In the genomic region with DNA sequence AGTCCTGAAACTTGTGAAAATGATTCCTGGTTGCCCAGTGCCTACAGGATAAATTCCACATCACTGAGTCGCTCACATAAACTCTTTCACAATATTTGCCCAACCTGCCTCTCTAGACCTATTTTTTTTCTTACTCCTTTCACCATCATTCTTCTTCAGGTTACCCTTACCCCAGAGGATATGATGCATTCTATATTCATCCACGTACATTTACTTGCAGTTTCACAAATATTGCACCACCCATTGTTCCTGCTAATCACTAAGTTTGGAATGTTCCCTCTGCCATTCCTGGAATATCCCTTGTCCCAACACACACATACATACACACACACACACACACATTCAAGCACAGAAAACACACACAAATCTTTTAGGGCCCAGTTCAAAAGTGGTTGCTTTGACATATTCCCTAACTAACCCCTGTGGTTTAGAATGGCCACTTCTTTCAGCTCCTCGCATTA, we compare ENCODE assay signal across 11 cellular contexts.
DNase-seq lines count a peak whose midpoint lies in the region; ATAC-seq and TF ChIP-seq lines count a peak whose summit lies in the region.
"Had no signal": no experiment of that assay in that cellular context is flagged by ENCODE, and none has a peak within 500 bp of the region (broad histone marks: within the 10 kb centered on the region; RNA-seq: fewer than 3 reads in every experiment).

No MANE protein-coding gene starts in this region.

- TF ChIP-seq EP300 in esophagus muscularis mucosa (IDR thresholded peaks at IDR 0.05), result peak; percentile 54

- no peaks in the 10 kb centered on the region for H3K27me3 ChIP-seq in PC-9 (ENCODE audit: insufficient read depth, low read depth)
- H3K27me3 ChIP-seq in esophagus muscularis mucosa, result no peaks in the 10 kb centered on the region

- H3K36me3 ChIP-seq in PC-9 (ENCODE audit: low read depth) (peaks cover 11% of the 10 kb centered on the region), esophagus muscularis mucosa (no peaks in the 10 kb centered on the region)
- H3K36me3 ChIP-seq: WERI-Rb-1 had no signal

- H4K20me1 ChIP-seq in PC-9 (ENCODE audit: insufficient read depth), result no peaks in the 10 kb centered on the region

- peaks cover 32% of the 10 kb centered on the region for H3K9me3 ChIP-seq in PC-9 (ENCODE audit: insufficient read depth, low read depth)
- no peaks in the 10 kb centered on the region for H3K9me3 ChIP-seq in esophagus muscularis mucosa

- H3K9me2 ChIP-seq in PC-9 (ENCODE audit: insufficient read depth), result no peaks in the 10 kb centered on the region

- CTCF ChIA-PET in PC-9 (lab: Charles Lee), result interaction anchor here (0.6 to 0.9 kb wide), 2 partner anchors 35 to 322 kb away, joined by 3 read pairs; no protein-coding TSS in a partner anchor

- H3K27ac ChIP-seq in PC-9 (peak overlapping the region; percentile 100), esophagus muscularis mucosa (replicated peaks in 1 of 4) (peak overlapping the region; percentile 36 to 70 (median 55))
- H3K27ac ChIP-seq: KMS-11, WERI-Rb-1 had no signal

- H3K79me2 ChIP-seq in PC-9 (ENCODE audit: low read depth), result no peaks in the 10 kb centered on the region

- peak; percentile 78 for DNase-seq in Caki2 (ENCODE audit: low read depth)
- peak; percentile 45 to 98 for DNase-seq in PC-9
- DNase-seq in esophagus muscularis mucosa (ENCODE audit: extremely low spot score), result no peak
- DNase-seq in omental fat pad (ENCODE audit: low spot score), result no peak
- no peak for DNase-seq in NCI-H1436 treated with DMSO at 0.1 percent for 48 hours (lab: John Stamatoyannopoulos, UW)
- DNase-seq in NCI-H446 treated with DMSO at 0.1 percent for 48 hours (lab: John Stamatoyannopoulos, UW), result no peak
- no peak for DNase-seq in NCI-H1048 (lab: John Stamatoyannopoulos, UW)
- DNase-seq: nephron progenitor cell, WERI-Rb-1 had no signal

- H2AFZ ChIP-seq in PC-9, result peak overlapping the region; percentile 25; the same call in 1 of the 2 replicates

- in situ Hi-C loops in Caki2 (cut with HindIII; ENCODE audit: low pct_unique_long_range_greater_than_20kb, low sequenced_read_pairs), result no loop called here

- TF ChIP-seq POLR2A in esophagus muscularis mucosa (IDR thresholded peaks at IDR 0.05; ENCODE audit: low read depth), result no peak

- peak overlapping the region; percentile 66 for H3K4me2 ChIP-seq in PC-9
- H3K4me2 ChIP-seq: KMS-11 had no signal

- POLR2A ChIA-PET in PC-9 (lab: Charles Lee; ENCODE audit: unreplicated experiment), result interaction anchor here (0.7 kb wide), 1 partner anchor 621 kb away, joined by 3 read pairs; no protein-coding TSS in a partner anchor

- TF ChIP-seq CTCF in PC-9 (conservative IDR thresholded peaks at IDR 0.05) (no peak), esophagus muscularis mucosa (IDR thresholded peaks at IDR 0.05) (no peak), omental fat pad (IDR thresholded peaks at IDR 0.05) (no peak)

- H3K4me3 ChIP-seq in PC-9, result no peak overlapping the region; the same call in 1 of the 2 replicates
- H3K4me3 ChIP-seq in esophagus muscularis mucosa, result no peak overlapping the region

- WGBS in esophagus muscularis mucosa, result 73% methylated on average over 3 of the region's 3 CpGs

- no TSS peak for BruUV-seq in PC-9 (replicated peaks; lab: Mats Ljungman, UMichigan)

- intact Hi-C loops in PC-9 (cut with micrococcal nuclease; ENCODE audit: unreplicated experiment) (loop anchor here (1.0 to 5.0 kb wide), 4 partner anchors 28 to 501 kb away; no protein-coding TSS in a partner anchor), esophagus muscularis mucosa (cut with DNase I) (no loop called here)

- H3F3A ChIP-seq in PC-9 (ENCODE audit: insufficient read depth, low read depth), result peaks cover 58% of the 10 kb centered on the region

- peaks cover 59% of the 10 kb centered on the region for H3K4me1 ChIP-seq in PC-9 (replicated peaks; ENCODE audit: insufficient read depth)
- H3K4me1 ChIP-seq in esophagus muscularis mucosa, result peaks cover 29 to 42% (median 35%) of the 10 kb centered on the region in 4 donors

- ATAC-seq in omental fat pad (ENCODE audit: low FRiP score) (peak; percentile 60), HG03280 (IDR thresholded peaks at IDR 0.05; ENCODE audit: unreplicated experiment) (no peak)

Comparison
In these comparisons a context has a peak if more than half of its experiments do, and no peak if none do; other contexts are left out.
1. DNase-seq: peak in Caki2 (single experiment) and PC-9 (2 of 2); none in esophagus muscularis mucosa (single experiment), omental fat pad (single experiment), NCI-H1436 treated with DMSO at 0.1 percent for 48 hours (single experiment), NCI-H446 treated with DMSO at 0.1 percent for 48 hours (single experiment) and NCI-H1048 (single experiment).